1 cellular context compared by ENCODE assay signal in the genomic region with DNA sequence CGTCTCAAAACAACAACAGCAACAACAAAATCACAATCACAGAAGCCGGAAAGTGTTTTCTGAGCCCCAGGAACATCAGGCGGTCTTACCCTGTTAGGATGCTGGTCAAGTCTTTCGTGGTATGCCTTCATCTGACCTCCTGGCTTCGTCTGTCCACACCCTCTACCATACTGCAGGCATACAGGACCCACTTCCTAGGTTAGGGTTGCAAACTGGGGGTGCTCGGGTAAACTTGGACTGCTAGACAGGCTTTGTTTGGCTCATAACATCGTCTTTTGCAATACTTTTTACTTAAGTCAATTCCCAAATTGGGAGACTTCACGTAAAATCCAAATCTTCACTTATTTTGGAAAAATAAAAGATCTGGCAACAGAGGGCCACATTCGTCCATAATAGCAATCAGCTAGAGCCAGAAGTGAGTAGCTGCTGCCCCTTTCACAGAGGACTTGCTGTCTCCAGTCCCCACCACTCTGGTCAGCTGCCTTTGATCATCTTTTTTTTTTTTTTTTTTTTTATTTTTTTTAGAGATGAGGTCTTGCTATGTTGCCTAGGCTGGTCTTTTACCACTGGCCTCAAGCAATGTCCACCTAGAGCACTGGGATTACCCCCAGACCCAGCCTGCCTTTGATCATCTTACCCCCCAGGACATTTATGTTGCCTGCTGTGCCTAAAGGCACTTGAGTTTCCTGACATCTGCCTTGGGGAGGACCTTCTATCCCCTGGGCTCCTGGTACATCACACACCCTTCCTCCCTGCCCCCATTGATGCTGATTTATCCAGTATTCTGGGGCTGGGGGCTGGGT.
TF ChIP-seq lines count a peak whose summit lies in the region.

No MANE protein-coding gene starts in this region.

TF ChIP-seq in HEK293, 187 proteins besides CTCF, POLR2A, EP300 and RAD21 (continued from another document):
- TF ChIP-seq, protein P1, sequence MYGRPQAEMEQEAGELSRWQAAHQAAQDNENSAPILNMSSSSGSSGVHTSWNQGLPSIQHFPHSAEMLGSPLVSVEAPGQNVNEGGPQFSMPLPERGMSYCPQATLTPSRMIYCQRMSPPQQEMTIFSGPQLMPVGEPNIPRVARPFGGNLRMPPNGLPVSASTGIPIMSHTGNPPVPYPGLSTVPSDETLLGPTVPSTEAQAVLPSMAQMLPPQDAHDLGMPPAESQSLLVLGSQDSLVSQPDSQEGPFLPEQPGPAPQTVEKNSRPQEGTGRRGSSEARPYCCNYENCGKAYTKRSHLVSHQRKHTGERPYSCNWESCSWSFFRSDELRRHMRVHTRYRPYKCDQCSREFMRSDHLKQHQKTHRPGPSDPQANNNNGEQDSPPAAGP (tag by site-specific recombination; IDR thresholded peaks at IDR 0.05) = no peak
- TF ChIP-seq ZNF184 (tag by site-specific recombination; IDR thresholded peaks at IDR 0.05) (no peak), ZNF76 (tag by site-specific recombination; IDR thresholded peaks at IDR 0.05; ENCODE audit: borderline replicate concordance, low read depth) (no peak), ZNF202 (tag by site-specific recombination; IDR thresholded peaks at IDR 0.05; ENCODE audit: borderline replicate concordance) (no peak)
